In the genomic region with DNA sequence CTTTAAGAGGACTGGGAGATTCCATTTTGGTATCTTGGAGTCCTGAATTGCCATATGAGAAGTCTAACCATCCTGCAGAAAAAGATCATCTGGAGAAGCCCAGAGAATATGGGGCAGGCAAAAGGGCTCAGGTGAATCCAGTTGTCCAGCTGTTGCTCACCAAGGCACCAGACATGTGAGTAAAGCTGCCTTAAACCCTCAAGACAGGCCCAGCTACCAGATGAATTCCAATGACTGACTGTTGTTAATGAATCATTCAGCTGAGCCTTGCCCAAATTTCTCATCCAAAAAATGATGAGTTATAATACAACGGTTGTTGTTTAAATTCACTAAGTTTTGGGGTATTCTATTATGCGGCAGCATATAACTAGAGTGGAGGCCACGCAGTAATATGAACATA, we compare ENCODE assay signal across 26 cellular contexts. TPM values are rescaled to one million over a fixed set of nuclear protein-coding genes. Genes with fewer than 3 reads are reported as not detected.
"Had no signal": no experiment of that assay in that cellular context is flagged by ENCODE, and none has a peak within 500 bp of the region (broad histone marks: within the 10 kb centered on the region; RNA-seq: fewer than 3 reads in every experiment).

No MANE protein-coding gene starts in this region.

- H3K9me3 ChIP-seq: heart right ventricle, left ventricle myocardium inferior, spleen, suprapubic skin, tibial nerve had no signal

- H3K27me3 ChIP-seq: heart right ventricle, spleen, suprapubic skin, tibial nerve had no signal

- H3K4me1 Mint-ChIP-seq: activated naive CD8-positive, alpha-beta T cell treated with anti-CD3 and anti-CD28 coated beads for 36 hours; natural killer cell; stimulated activated naive CD8-positive, alpha-beta T cell treated with anti-CD3 and anti-CD28 coated beads, Interleukin-15, amount 100 ng/mL, for 72 hours; T-helper 17 cell had no signal

- H3K4me3 ChIP-seq: heart right ventricle, left ventricle myocardium inferior, spleen, suprapubic skin, tibial nerve had no signal

- H3K36me3 ChIP-seq: heart right ventricle, left ventricle myocardium inferior, spleen, suprapubic skin, tibial nerve had no signal

- H3K4me3 Mint-ChIP-seq: activated naive CD8-positive, alpha-beta T cell treated with anti-CD3 and anti-CD28 coated beads for 36 hours; activated T-cell treated with anti-CD3 and anti-CD28 coated beads, Interleukin-2, amount 50 U/mL, for 4 hours; natural killer cell; stimulated activated naive CD8-positive, alpha-beta T cell treated with anti-CD3 and anti-CD28 coated beads, Interleukin-15, amount 100 ng/mL, for 72 hours; T-helper 17 cell had no signal

- H3K9me3 Mint-ChIP-seq: activated naive CD8-positive, alpha-beta T cell treated with anti-CD3 and anti-CD28 coated beads for 36 hours; activated T-cell treated with anti-CD3 and anti-CD28 coated beads, Interleukin-2, amount 50 U/mL, for 4 hours; activated T-helper 2 cell treated with anti-CD3 and anti-CD28 coated beads, Interferon-gamma antibody, Interleukin-2, Interleukin-4, amounts not matched to agents 10 μg/mL and 5 μg/mL and 100 μg/mL, durations not matched to agents 14 hours and 24 hours and 36 hours; natural killer cell; stimulated activated naive CD8-positive, alpha-beta T cell treated with anti-CD3 and anti-CD28 coated beads, Interleukin-15, amount 100 ng/mL, for 72 hours had no signal

- ATAC-seq: activated T-cell treated with anti-CD3 and anti-CD28 coated beads, Interleukin-2, amount 50 U/mL, for 4 hours; heart right ventricle; natural killer cell; stimulated activated naive CD8-positive, alpha-beta T cell treated with anti-CD3 and anti-CD28 coated beads, Interleukin-15, amount 100 ng/mL, for 72 hours; T-helper 17 cell had no signal

- H3K27ac ChIP-seq: heart right ventricle, left ventricle myocardium inferior, spleen, suprapubic skin, tibial nerve had no signal

- DNase-seq: activated CD4-positive, alpha-beta T cell treated with anti-CD3 and anti-CD28 coated beads for 4 hours; activated CD4-positive, alpha-beta T cell treated with anti-CD3 and anti-CD28 coated beads, Interleukin-2, amount 50 U/mL, for 48 hours; activated CD4-positive, CD25-positive, alpha-beta regulatory T cell; activated CD8-positive, alpha-beta memory T cell treated with anti-CD3 and anti-CD28 coated beads, Interleukin-2, amount 50 U/mL, for 48 hours; activated naive CD4-positive, alpha-beta T cell treated with Interleukin-2 at 50 U/mL for 16 hours; activated naive CD8-positive, alpha-beta T cell treated with anti-CD3 and anti-CD28 coated beads for 36 hours; activated T-cell treated with anti-CD3 and anti-CD28 coated beads, Interleukin-2, amount 50 U/mL, for 4 hours; cortex of kidney; heart right ventricle; left ventricle myocardium inferior; midbrain; natural killer cell; retina; spleen; stimulated activated CD4-positive, alpha-beta T cell treated with anti-CD3 and anti-CD28 coated beads, Interleukin-4, amount 100 ng/mL, for 1 hour; stimulated activated naive CD8-positive, alpha-beta T cell treated with anti-CD3 and anti-CD28 coated beads, Interleukin-15, amount 100 ng/mL, for 72 hours; SW 1271; T-helper 17 cell had no signal

- H3K27ac Mint-ChIP-seq: activated naive CD8-positive, alpha-beta T cell treated with anti-CD3 and anti-CD28 coated beads for 36 hours; activated T-helper 2 cell treated with anti-CD3 and anti-CD28 coated beads, Interferon-gamma antibody, Interleukin-2, Interleukin-4, amounts not matched to agents 10 μg/mL and 5 μg/mL and 100 μg/mL, durations not matched to agents 14 hours and 24 hours and 36 hours; natural killer cell; progenitor cell of endocrine pancreas; stimulated activated naive CD8-positive, alpha-beta T cell treated with anti-CD3 and anti-CD28 coated beads, Interleukin-15, amount 100 ng/mL, for 72 hours; T-helper 17 cell had no signal

- H3K36me3 Mint-ChIP-seq: activated naive CD8-positive, alpha-beta T cell treated with anti-CD3 and anti-CD28 coated beads for 36 hours; natural killer cell had no signal

- H3K27me3 Mint-ChIP-seq: activated naive CD8-positive, alpha-beta T cell treated with anti-CD3 and anti-CD28 coated beads for 36 hours; progenitor cell of endocrine pancreas; stimulated activated naive CD8-positive, alpha-beta T cell treated with anti-CD3 and anti-CD28 coated beads, Interleukin-15, amount 100 ng/mL, for 72 hours; T-helper 17 cell had no signal

- H3K4me1 ChIP-seq: heart right ventricle, left ventricle myocardium inferior, spleen, suprapubic skin, tibial nerve had no signal

RNA-seq across cellular contexts. Expression of a gene that starts 22.0 kb away (rescaled TPM):
- total RNA-seq: activated CD8-positive, alpha-beta memory T cell treated with anti-CD3 and anti-CD28 coated beads for 36 hours; activated naive CD8-positive, alpha-beta T cell treated with anti-CD3 and anti-CD28 coated beads for 36 hours; activated T-cell treated with anti-CD3 and anti-CD28 coated beads, Interleukin-2, amount 50 U/mL, for 4 hours; activated T-helper 2 cell treated with anti-CD3 and anti-CD28 coated beads, Interferon-gamma antibody, Interleukin-2, Interleukin-4, amounts not matched to agents 10 μg/mL and 5 μg/mL and 100 μg/mL, durations not matched to agents 14 hours and 24 hours and 36 hours; kidney epithelial cell; left ventricle myocardium inferior; lung microvascular endothelial cell; natural killer cell; T-helper 17 cell had no signal
- polyA plus RNA-seq: heart right ventricle, spleen, urinary bladder had no signal
